ENCODE assay signal across 16 cellular contexts in the genomic region with DNA sequence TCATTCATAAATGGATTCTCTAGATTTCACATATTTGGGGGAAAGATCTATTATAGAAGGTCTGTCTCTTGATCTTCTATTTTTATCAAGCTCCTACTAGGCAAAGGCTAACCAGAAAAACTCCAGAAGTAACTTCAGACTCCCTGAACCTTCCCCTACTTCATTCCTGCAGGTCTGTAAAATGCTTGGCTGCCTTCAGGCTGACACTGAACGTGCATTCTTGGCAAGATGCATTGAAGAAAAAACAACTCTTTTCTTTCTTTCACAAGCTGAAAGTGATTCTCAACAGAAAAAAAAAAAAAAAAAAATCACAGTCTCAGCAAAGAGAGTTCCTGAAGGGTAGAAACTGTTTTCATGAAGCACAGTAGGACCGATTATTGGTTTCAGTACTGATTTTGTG.
"Had no signal": no experiment of that assay in that cellular context is flagged by ENCODE, and none has a peak within 500 bp of the region (broad histone marks: within the 10 kb centered on the region; RNA-seq: fewer than 3 reads in every experiment).

No MANE protein-coding gene starts in this region.

- H3K4me1 ChIP-seq: pancreas, uterus had no signal

- H3K27ac Mint-ChIP-seq: activated B cell treated with CpG ODN at 0.5 μM for 24 hours; activated CD4-positive, alpha-beta T cell treated with anti-CD3 and anti-CD28 coated beads, Interleukin-2, amount 10 ng/mL, durations not matched to agents 7 days and 5 days; activated naive CD4-positive, alpha-beta T cell treated with anti-CD3 and anti-CD28 coated beads, Interleukin-2, amount 50 U/mL, for 72 hours; activated T-cell treated with anti-CD3 and anti-CD28 coated beads, Interleukin-2, amount 50 U/mL, for 72 hours; mesothelial cell of epicardium; stimulated activated memory B cell treated with anti-CD40 and anti-IgM and Interleukin-4, amounts not matched to agents 10 μg/mL and 1 μg/mL and 100 μg/mL, for 72 hours; T-helper 2 cell treated with Interferon-gamma antibody and Interleukin-4, amounts not matched to agents 5 μg/mL and 100 μg/mL, for 36 hours had no signal

- H3K27ac ChIP-seq: foreskin keratinocyte, pancreas had no signal

- H3K4me1 Mint-ChIP-seq: activated B cell treated with CpG ODN at 0.5 μM for 24 hours; mesothelial cell of epicardium; neural crest cell; stimulated activated memory B cell treated with anti-CD40 and anti-IgM and Interleukin-4, amounts not matched to agents 10 μg/mL and 1 μg/mL and 100 μg/mL, for 72 hours had no signal

- H3K4me3 ChIP-seq: pancreas, uterus had no signal

- H3K36me3 ChIP-seq: pancreas, uterus had no signal

- H3K27me3 ChIP-seq: foreskin keratinocyte, pancreas, uterus had no signal

- ATAC-seq: activated naive CD4-positive, alpha-beta T cell treated with anti-CD3 and anti-CD28 coated beads, Interleukin-2, amount 50 U/mL, for 72 hours; activated T-cell treated with anti-CD3 and anti-CD28 coated beads, Interleukin-2, amount 50 U/mL, for 72 hours; foreskin keratinocyte; pancreas; stimulated activated memory B cell treated with anti-CD40 and anti-IgM and Interleukin-4, amounts not matched to agents 10 μg/mL and 1 μg/mL and 100 μg/mL, for 72 hours had no signal

- H3K4me3 Mint-ChIP-seq: activated B cell treated with CpG ODN at 0.5 μM for 24 hours; activated CD4-positive, alpha-beta T cell treated with anti-CD3 and anti-CD28 coated beads, Interleukin-2, amount 10 ng/mL, durations not matched to agents 7 days and 5 days; activated T-cell treated with anti-CD3 and anti-CD28 coated beads, Interleukin-2, amount 50 U/mL, for 72 hours; mesothelial cell of epicardium; neural crest cell; stimulated activated memory B cell treated with anti-CD40 and anti-IgM and Interleukin-4, amounts not matched to agents 10 μg/mL and 1 μg/mL and 100 μg/mL, for 72 hours; T-helper 2 cell treated with Interferon-gamma antibody and Interleukin-4, amounts not matched to agents 5 μg/mL and 100 μg/mL, for 36 hours had no signal

- H3K9me3 Mint-ChIP-seq: activated B cell treated with CpG ODN at 0.5 μM for 24 hours; activated CD4-positive, alpha-beta T cell treated with anti-CD3 and anti-CD28 coated beads, Interleukin-2, amount 10 ng/mL, durations not matched to agents 7 days and 5 days; activated naive CD4-positive, alpha-beta T cell treated with anti-CD3 and anti-CD28 coated beads, Interleukin-2, amount 50 U/mL, for 72 hours; activated T-cell treated with anti-CD3 and anti-CD28 coated beads, Interleukin-2, amount 50 U/mL, for 72 hours; T-helper 2 cell treated with Interferon-gamma antibody and Interleukin-4, amounts not matched to agents 5 μg/mL and 100 μg/mL, for 36 hours had no signal

- H3K9me3 ChIP-seq: pancreas, uterus had no signal

- H3K36me3 Mint-ChIP-seq: activated naive CD4-positive, alpha-beta T cell treated with anti-CD3 and anti-CD28 coated beads, Interleukin-2, amount 50 U/mL, for 72 hours; stimulated activated memory B cell treated with anti-CD40 and anti-IgM and Interleukin-4, amounts not matched to agents 10 μg/mL and 1 μg/mL and 100 μg/mL, for 72 hours had no signal

- H3K27me3 Mint-ChIP-seq: stimulated activated memory B cell treated with anti-CD40 and anti-IgM and Interleukin-4, amounts not matched to agents 10 μg/mL and 1 μg/mL and 100 μg/mL, for 72 hours had no signal

- DNase-seq: activated B cell treated with CpG ODN at 0.5 μM for 24 hours; activated CD4-positive, alpha-beta T cell treated with anti-CD3 and anti-CD28 coated beads, Interleukin-2, amount 10 ng/mL, durations not matched to agents 7 days and 5 days; activated CD8-positive, alpha-beta memory T cell treated with anti-CD3 and anti-CD28 coated beads, Interleukin-2, amount 50 U/mL, for 48 hours; activated gamma-delta T cell; activated T-cell treated with anti-CD3 and anti-CD28 coated beads, Interleukin-2, amount 50 U/mL, for 72 hours; amygdala; foreskin keratinocyte; glutamatergic neuron; pancreas; stimulated activated CD4-positive, alpha-beta T cell treated with anti-CD3 and anti-CD28 coated beads, Interleukin-2, amount 100 ng/mL, for 48 hours had no signal
